In the genomic region with DNA sequence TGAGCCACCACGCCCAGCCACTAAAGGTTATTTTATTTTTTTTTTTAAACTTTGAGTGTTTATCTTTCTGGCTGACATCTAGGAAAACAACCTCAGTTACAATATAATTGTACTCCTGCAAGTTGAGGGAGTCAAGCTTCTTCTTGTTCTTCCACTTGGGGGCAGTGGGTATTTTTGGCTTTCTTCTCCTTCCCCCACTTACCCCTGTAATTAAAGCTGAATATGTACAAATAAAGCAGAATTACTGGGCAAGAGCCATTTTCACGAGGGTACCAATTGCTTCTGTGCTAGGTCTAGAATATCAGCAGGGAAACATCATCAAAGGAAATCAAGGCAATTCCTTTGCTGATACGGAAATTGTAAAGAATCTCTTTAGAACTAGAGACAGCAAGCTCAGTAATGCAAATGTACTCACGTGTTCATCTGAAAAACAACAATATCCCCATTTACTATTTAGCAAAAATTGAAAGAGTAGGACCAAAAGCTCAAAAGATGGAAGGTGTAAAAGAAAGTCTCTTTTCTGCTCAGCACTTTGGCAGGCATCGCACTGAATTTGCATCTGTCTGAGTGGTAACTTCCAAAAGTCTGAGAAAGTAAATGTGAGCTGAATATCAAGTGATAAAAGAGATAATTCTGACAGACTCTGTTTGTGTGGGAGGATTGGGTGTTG, we compare ENCODE assay signal across 13 cellular contexts.
DNase-seq lines count a peak whose midpoint lies in the region; TF ChIP-seq lines count a peak whose summit lies in the region.
"Had no signal": no experiment of that assay in that cellular context is flagged by ENCODE, and none has a peak within 500 bp of the region (broad histone marks: within the 10 kb centered on the region; RNA-seq: fewer than 3 reads in every experiment).

No MANE protein-coding gene starts in this region.

- TF ChIP-seq CTCF in NB4 (IDR thresholded peaks at IDR 0.05; ENCODE audit: low read depth, low read length) (peak; percentile 30), chondrocyte (IDR thresholded peaks at IDR 0.05) (peak; percentile 33), endodermal cell (conservative IDR thresholded peaks at IDR 0.05) (no peak)

- no peak overlapping the region for H2BK15ac ChIP-seq in neuronal stem cell (ENCODE audit: low read length)

- no peaks in the 10 kb centered on the region for H3K36me3 Mint-ChIP-seq in chondrocyte (ENCODE audit: low read depth)
- no peaks in the 10 kb centered on the region for H3K36me3 Mint-ChIP-seq in endodermal cell (ENCODE audit: low read depth)
- H3K36me3 Mint-ChIP-seq: WTC11 had no signal

- H3K4me1 ChIP-seq in neuronal stem cell (ENCODE audit: control insufficient read depth in 2 of 2, insufficient read depth in 1 of 2, low read depth in 1 of 2, low read length in 2 of 2) (peaks cover 0 to 4% of the 10 kb centered on the region in 2 donors), endodermal cell (ENCODE audit: control insufficient read depth, insufficient read depth, low read length) (no peaks in the 10 kb centered on the region)
- H3K4me1 ChIP-seq: testis had no signal

- H3K79me1 ChIP-seq in neuronal stem cell (ENCODE audit: low read depth, low read length): no peaks in the 10 kb centered on the region

- H2BK12ac ChIP-seq in neuronal stem cell (ENCODE audit: low read length): no peak overlapping the region

- H3K27ac Mint-ChIP-seq in chondrocyte (ENCODE audit: unreplicated experiment) (no peak overlapping the region), endodermal cell (no peak overlapping the region)
- H3K27ac Mint-ChIP-seq: WTC11 had no signal

- peak overlapping the region; percentile 53 for H2AFZ ChIP-seq in neuronal stem cell (ENCODE audit: low read length)

- peaks cover 8% of the 10 kb centered on the region for H3K4me1 Mint-ChIP-seq in chondrocyte (ENCODE audit: low read depth)
- peaks cover 10% of the 10 kb centered on the region for H3K4me1 Mint-ChIP-seq in endodermal cell

- H3K9me3 ChIP-seq in neuronal stem cell (replicated peaks in 1 of 2; ENCODE audit: control insufficient read depth in 2 of 2, insufficient read depth in 1 of 2, low read depth in 1 of 2, low read length in 2 of 2) (no peaks in the 10 kb centered on the region), endodermal cell (ENCODE audit: control insufficient read depth, low read length) (no peaks in the 10 kb centered on the region)
- H3K9me3 ChIP-seq: testis had no signal

- H3K14ac ChIP-seq in neuronal stem cell (ENCODE audit: low read length): no peak overlapping the region

- H2AK5ac ChIP-seq in neuronal stem cell (ENCODE audit: low read depth, low read length): no peak overlapping the region

- no peak overlapping the region for H4K8ac ChIP-seq in neuronal stem cell (ENCODE audit: low read depth, low read length)

- no peak overlapping the region for H3K27ac ChIP-seq in neuronal stem cell (replicated peaks; ENCODE audit: low read length)
- H3K27ac ChIP-seq in endodermal cell (ENCODE audit: low read depth, low read length): no peak overlapping the region
- H3K27ac ChIP-seq: testis had no signal

- H3K27me3 ChIP-seq in neuronal stem cell (ENCODE audit: control insufficient read depth in 3 of 3, insufficient read depth in 3 of 3, low read depth in 1 of 3, low read length in 3 of 3) (no peaks in the 10 kb centered on the region), endodermal cell (ENCODE audit: control insufficient read depth, insufficient read depth, low read length, poor library complexity, severe bottlenecking) (no peaks in the 10 kb centered on the region)
- H3K27me3 ChIP-seq: testis had no signal

- no peak overlapping the region for H3K4me2 ChIP-seq in neuronal stem cell (ENCODE audit: insufficient read depth, low read length, poor library complexity, severe bottlenecking)

- no peak overlapping the region for H3K4ac ChIP-seq in neuronal stem cell (ENCODE audit: low read length)

- DNase-seq in EH (ENCODE audit: low read depth) (peak; percentile 11), NB4 (ENCODE audit: low read depth) (peak; percentile 61), chondrocyte (ENCODE audit: low spot score) (no peak), neuronal stem cell (ENCODE audit: low spot score) (no peak), endodermal cell (no peak), DMS53 treated with DMSO at 0.1 percent for 48 hours (lab: John Stamatoyannopoulos, UW; ENCODE audit: unreplicated experiment) (no peak), NCI-H2171 (lab: John Stamatoyannopoulos, UW) (no peak), NCI-H2196 treated with DMSO at 0.1 percent for 48 hours (lab: John Stamatoyannopoulos, UW; ENCODE audit: unreplicated experiment) (no peak)
- DNase-seq: activated T-cell treated with anti-CD3 and anti-CD28 coated beads for 4 hours, NCI-H526, testis had no signal

- no peak overlapping the region for H3K9ac ChIP-seq in neuronal stem cell (ENCODE audit: low read depth, low read length, poor library complexity)
- H3K9ac ChIP-seq in endodermal cell (ENCODE audit: extremely low read depth, low read length, poor library complexity, severe bottlenecking): no peak overlapping the region

- TF ChIP-seq POLR2A in NB4 (IDR thresholded peaks at IDR 0.05; ENCODE audit: extremely low read depth, insufficient read length): no peak

- H3K4me3 Mint-ChIP-seq in chondrocyte (ENCODE audit: unreplicated experiment) (no peak overlapping the region), endodermal cell (no peak overlapping the region)
- H3K4me3 Mint-ChIP-seq: neural crest cell, WTC11 had no signal

- H3K9me3 Mint-ChIP-seq in chondrocyte (ENCODE audit: low read depth) (no peaks in the 10 kb centered on the region), endodermal cell (no peaks in the 10 kb centered on the region)
- H3K9me3 Mint-ChIP-seq: neural crest cell, WTC11 had no signal

- no peak overlapping the region for H3K4me3 ChIP-seq in NB4 (ENCODE audit: low read depth, low read length)
- no peak overlapping the region for H3K4me3 ChIP-seq in neuronal stem cell (ENCODE audit: low read length in 2 of 2)
- H3K4me3 ChIP-seq in endodermal cell (ENCODE audit: low read length): no peak overlapping the region
- H3K4me3 ChIP-seq: testis had no signal

- no peak overlapping the region for H4K91ac ChIP-seq in neuronal stem cell (ENCODE audit: low read depth, low read length, poor library complexity)

- H3K27me3 Mint-ChIP-seq in chondrocyte (ENCODE audit: low read depth) (no peaks in the 10 kb centered on the region), endodermal cell (ENCODE audit: insufficient read depth) (no peaks in the 10 kb centered on the region)

- H2BK5ac ChIP-seq in neuronal stem cell (ENCODE audit: low read length): no peak overlapping the region

- WGBS in neuronal stem cell (ENCODE audit: extremely low coverage in 2 of 2, insufficient read length in 2 of 2, insufficient replicate concordance in 1 of 2), 2 donors: no CpG with 5 or more reads among the region's 5 CpGs
- 76 to 82% methylated on average over 4 to 5 of the region's 5 CpGs for WGBS in endodermal cell (ENCODE audit: insufficient coverage in 1 of 2, insufficient read length in 1 of 2), 2 experiments

- H2BK120ac ChIP-seq in neuronal stem cell (ENCODE audit: low read depth, low read length): no peak overlapping the region

- no peak overlapping the region for H3K23ac ChIP-seq in neuronal stem cell (ENCODE audit: low read depth, low read length, poor library complexity)

- no peaks in the 10 kb centered on the region for H3K36me3 ChIP-seq in neuronal stem cell (replicated peaks in 1 of 2; ENCODE audit: control insufficient read depth in 2 of 2, insufficient read depth in 2 of 2, low read length in 2 of 2)
- no peaks in the 10 kb centered on the region for H3K36me3 ChIP-seq in endodermal cell (ENCODE audit: control insufficient read depth, insufficient read depth, low read length)

- H3K18ac ChIP-seq in neuronal stem cell (ENCODE audit: low read length): no peak overlapping the region

Comparison
In these comparisons a context has a peak if more than half of its experiments do, and no peak if none do; other contexts are left out.
1. DNase-seq: peak in EH (single experiment) and NB4 (single experiment); none in chondrocyte (single experiment), neuronal stem cell (single experiment), endodermal cell (single experiment), DMS53 treated with DMSO at 0.1 percent for 48 hours (single experiment), NCI-H2171 (single experiment) and NCI-H2196 treated with DMSO at 0.1 percent for 48 hours (single experiment).